Comparison of ENCODE assay signal across 17 cellular contexts in the genomic region with DNA sequence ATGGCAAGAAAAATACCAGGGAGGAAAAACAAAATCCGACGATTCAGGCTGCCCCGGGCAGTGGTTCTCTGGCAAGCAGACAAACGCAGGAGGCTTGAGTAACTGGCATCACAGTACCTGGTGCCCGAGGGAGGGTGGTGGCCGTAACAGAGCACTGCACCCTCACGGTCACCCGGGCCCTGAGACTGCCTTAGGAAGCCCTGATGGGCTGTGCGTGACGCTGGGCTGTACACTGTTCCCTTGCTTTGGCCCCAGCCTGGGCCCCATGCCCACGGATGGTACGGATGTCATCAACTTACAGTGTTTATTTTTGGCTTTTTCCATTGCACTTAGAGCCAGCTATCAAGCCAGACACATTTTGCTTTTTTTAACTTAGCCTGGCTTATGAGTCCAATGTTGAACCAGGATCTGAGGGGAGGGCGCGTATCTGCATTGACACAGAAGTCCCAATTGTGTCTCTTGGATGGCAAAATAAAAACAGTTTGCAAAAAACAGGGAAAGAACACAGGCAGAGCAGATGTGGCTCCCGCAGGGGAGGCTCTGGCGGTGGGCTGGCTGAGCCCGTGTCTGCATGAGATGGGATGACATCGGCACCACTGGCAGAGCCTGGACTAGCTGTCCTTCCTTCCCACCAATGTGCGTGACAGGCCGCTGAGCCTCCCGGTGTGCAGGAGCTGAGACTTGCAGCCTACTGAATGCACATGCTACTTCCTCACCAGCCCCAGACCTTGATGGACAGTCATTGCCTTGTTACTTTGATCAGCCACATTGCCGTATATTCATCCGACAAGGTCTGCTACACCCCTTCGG.
DNase-seq lines count a peak whose midpoint lies in the region; ATAC-seq, FAIRE-seq and TF ChIP-seq lines count a peak whose summit lies in the region.
"Had no signal": no experiment of that assay in that cellular context is flagged by ENCODE, and none has a peak within 500 bp of the region (broad histone marks: within the 10 kb centered on the region; RNA-seq: fewer than 3 reads in every experiment).

No MANE protein-coding gene starts in this region.

- intact Hi-C loops in breast epithelium (cut with DNase I; ENCODE audit: low total_unique reads), result no loop called here
- intact Hi-C loops in left cardiac atrium (cut with DNase I), result no loop called here
- intact Hi-C loops in sigmoid colon (cut with DNase I), result no loop called here

- peak in 1 of 4 donors; percentile 45 for TF ChIP-seq EP300 in sigmoid colon (IDR thresholded peaks at IDR 0.05)

- ATAC-seq in left cardiac atrium, result peak; percentile 95 to 97

- TF ChIP-seq POLR2A in breast epithelium (IDR thresholded peaks at IDR 0.05), result no peak
- no peak for TF ChIP-seq POLR2A in sigmoid colon (IDR thresholded peaks at IDR 0.05)

- no peak for FAIRE-seq in GM19239 (lab: Jason Lieb, UNC)
- FAIRE-seq: endometrium, GM12892, H54 had no signal

- H3K27me3 ChIP-seq in breast epithelium (peaks cover 0 to 15% of the 10 kb centered on the region in 2 donors), sigmoid colon (peaks cover 0 to 42% (median 6%) of the 10 kb centered on the region in 3 donors)

- DNase-seq in GM04504 (ENCODE audit: low read depth) (peak; percentile 3), breast epithelium (ENCODE audit: low spot score in 2 of 2) (peak in 1 of 2 donors; percentile 65), left cardiac atrium (peak; percentile 78), sigmoid colon (peak; percentile 78), Kasumi-1 (lab: John Stamatoyannopoulos, UW) (no peak), GM20000 (ENCODE audit: low spot score) (no peak), GM19239 (ENCODE audit: insufficient read length, low spot score) (no peak), NCI-H128 (lab: John Stamatoyannopoulos, UW; ENCODE audit: unreplicated experiment) (no peak)
- DNase-seq: activated CD4-positive, alpha-beta T cell treated with anti-CD3 and anti-CD28 coated beads, Interleukin-2, amount 50 U/mL, for 48 hours; DMS79 treated with DMSO at 0.1 percent for 48 hours; NCI-H446 treated with DMSO at 0.1 percent for 48 hours; OCI-M1; stimulated activated CD4-positive, alpha-beta T cell treated with anti-CD3 and anti-CD28 coated beads, Interleukin-4, amount 100 ng/mL, for 24 hours; stimulated activated naive CD4-positive, alpha-beta T cell had no signal

- H3K4me3 ChIP-seq in breast epithelium (peak overlapping the region in 1 of 3 donors; percentile 8), sigmoid colon (no peak overlapping the region)

- no peaks in the 10 kb centered on the region for H3K9me3 ChIP-seq in breast epithelium
- H3K9me3 ChIP-seq in sigmoid colon, result no peaks in the 10 kb centered on the region

- H3K36me3 ChIP-seq in breast epithelium, result no peaks in the 10 kb centered on the region
- H3K36me3 ChIP-seq in sigmoid colon, result no peaks in the 10 kb centered on the region

- WGBS in sigmoid colon, 2 donors, result 71 to 74% methylated on average over 24 of the region's 24 CpGs

- TF ChIP-seq CTCF in breast epithelium (IDR thresholded peaks at IDR 0.05), result peak in 1 of 3 donors; percentile 37
- no peak for TF ChIP-seq CTCF in sigmoid colon (IDR thresholded peaks at IDR 0.05)
- TF ChIP-seq CTCF in GM20000 (IDR thresholded peaks at IDR 0.05; ENCODE audit: extremely low read depth, missing control alignments), result no peak

- H3K27ac ChIP-seq in breast epithelium, result peak overlapping the region; percentile 32 to 33
- peak overlapping the region in 1 of 4 donors; percentile 4 for H3K27ac ChIP-seq in sigmoid colon

- H3K4me1 ChIP-seq in breast epithelium, result no peaks in the 10 kb centered on the region
- peaks cover 0 to 18% (median 6%) of the 10 kb centered on the region in 4 donors for H3K4me1 ChIP-seq in sigmoid colon

Comparison
In these comparisons a context has a peak if more than half of its experiments do, and no peak if none do; other contexts are left out.
1. DNase-seq: peak in GM04504 (single experiment), left cardiac atrium (single experiment) and sigmoid colon (single experiment); none in Kasumi-1 (0 of 2), GM20000 (single experiment), GM19239 (single experiment) and NCI-H128 (single experiment).